In the genomic region with DNA sequence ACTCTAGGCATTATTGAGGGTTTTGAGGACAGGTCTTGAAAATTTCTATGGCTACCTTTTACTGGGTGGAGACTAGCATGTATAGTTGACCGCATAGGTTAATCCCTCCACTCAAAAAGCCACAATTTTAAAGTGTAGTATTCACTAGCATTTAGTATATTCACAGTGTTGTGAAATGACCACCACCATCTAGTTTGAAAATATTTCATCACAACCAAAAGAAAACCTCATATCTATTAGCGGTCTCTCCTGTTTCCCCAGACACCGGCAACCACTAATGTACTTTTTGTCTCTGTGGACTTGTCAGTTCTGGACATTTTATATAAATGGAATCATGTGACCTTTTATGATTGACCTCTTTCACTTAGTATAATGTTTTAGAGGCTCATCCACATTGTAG, we compare ENCODE assay signal across 14 cellular contexts.
"Had no signal": no experiment of that assay in that cellular context is flagged by ENCODE, and none has a peak within 500 bp of the region (broad histone marks: within the 10 kb centered on the region; RNA-seq: fewer than 3 reads in every experiment).

No MANE protein-coding gene starts in this region.

- H3K27me3 ChIP-seq: colonic mucosa, left lung, tibial nerve, uterus had no signal

- H3K27ac ChIP-seq: colonic mucosa, left lung, tibial nerve, uterus had no signal

- H3K4me1 ChIP-seq: colonic mucosa, left lung, tibial nerve, uterus had no signal

- DNase-seq: activated effector memory CD4-positive, alpha-beta T cell treated with anti-CD3 and anti-CD28 coated beads, Interleukin-2, amount 50 U/mL, for 16 hours; activated T-cell treated with anti-CD3 and anti-CD28 coated beads, Interleukin-2, amount 50 U/mL, for 4 hours; central memory CD4-positive, alpha-beta T cell; colonic mucosa; left lung; mammary epithelial cell; stimulated activated naive CD4-positive, alpha-beta T cell; substantia nigra; uterus had no signal

- H3K4me3 ChIP-seq: colonic mucosa, left lung, tibial nerve, uterus had no signal

- H3K9me3 Mint-ChIP-seq: activated T-cell treated with anti-CD3 and anti-CD28 coated beads, Interleukin-2, amount 50 U/mL, for 4 hours had no signal

- H3K36me3 ChIP-seq: colonic mucosa, left lung, uterus had no signal

- ATAC-seq: activated CD4-positive, CD25-positive, alpha-beta regulatory T cell treated with anti-CD3 and anti-CD28 coated beads, Interleukin-2, amount 50 U/mL, for 24 hours; activated naive CD4-positive, alpha-beta T cell treated with anti-CD3 and anti-CD28 coated beads, Interleukin-2, amount 50 U/mL, for 72 hours; activated T-cell treated with anti-CD3 and anti-CD28 coated beads, Interleukin-2, amount 50 U/mL, for 4 hours; esophagus mucosa; left lung had no signal

- H3K4me1 Mint-ChIP-seq: brain had no signal

- H3K4me3 Mint-ChIP-seq: activated T-cell treated with anti-CD3 and anti-CD28 coated beads, Interleukin-2, amount 50 U/mL, for 4 hours; brain had no signal

- H3K27ac Mint-ChIP-seq: activated naive CD4-positive, alpha-beta T cell treated with anti-CD3 and anti-CD28 coated beads, Interleukin-2, amount 50 U/mL, for 72 hours; brain had no signal
